7 cellular contexts compared by ENCODE assay signal in genomic region chr2:37767959-37768358, GRCh38.
DNase-seq lines count a peak whose midpoint lies in the region; ATAC-seq, FAIRE-seq and TF ChIP-seq lines count a peak whose summit lies in the region.
"Not testable (repeated sequence)": the region's sequence is repeated elsewhere in the genome, so short reads cannot be mapped to it uniquely, and the experiment has no call there.

No MANE protein-coding gene starts in this region.

- intact Hi-C loops in heart left ventricle (cut with DNase I) = not testable (repeated sequence)

- ATAC-seq in heart left ventricle = peak in 3 of 4 donors; percentile 43 to 62 (median 52)
- ATAC-seq in stimulated activated effector memory CD8-positive, alpha-beta T cell treated with anti-CD3 and anti-CD28 coated beads, Interleukin-12 subunit alpha, Interleukin-12 subunit beta, amount 100 ng/mL, for 72 hours = not testable (repeated sequence)

- peak; percentile 18 for FAIRE-seq in GM19239 (lab: Jason Lieb, UNC)

- H4K20me1 ChIP-seq in SK-N-SH (ENCODE audit: insufficient read depth) = not testable (repeated sequence)

- H3K27me3 Mint-ChIP-seq in nephron progenitor cell (ENCODE audit: low read depth, poor library complexity) = not testable (repeated sequence)

- H3K4me3 ChIP-seq in NB4 (ENCODE audit: low read depth, low read length); cardiac fibroblast (replicated peaks in 1 of 2; ENCODE audit: low read depth in 2 of 2, low read length in 2 of 2); heart left ventricle: not testable (repeated sequence)
- peak overlapping the region in 1 of 2 experiments; percentile 13; a peak in 2 of 4 replicates for H3K4me3 ChIP-seq in SK-N-SH (ENCODE audit: low read depth in 2 of 2, low read length in 1 of 2)

- peaks cover 44% of the 10 kb centered on the region for H3K4me1 Mint-ChIP-seq in nephron progenitor cell
- H3K4me1 Mint-ChIP-seq in stimulated activated effector memory CD8-positive, alpha-beta T cell treated with anti-CD3 and anti-CD28 coated beads, Interleukin-12 subunit alpha, Interleukin-12 subunit beta, amount 100 ng/mL, for 72 hours = not testable (repeated sequence)

- H3K36me3 Mint-ChIP-seq in nephron progenitor cell (ENCODE audit: low read depth); stimulated activated effector memory CD8-positive, alpha-beta T cell treated with anti-CD3 and anti-CD28 coated beads, Interleukin-12 subunit alpha, Interleukin-12 subunit beta, amount 100 ng/mL, for 72 hours: not testable (repeated sequence)

- CTCF ChIA-PET in SK-N-SH (lab: Yijun Ruan, JAX) = not testable (repeated sequence)

- 18% methylated on average over 1 of the region's 1 CpG for WGBS in SK-N-SH (ENCODE audit: low lambda C conversion rate)
- 14 to 37% (median 17%) methylated on average over 1 of the region's 1 CpG for WGBS in heart left ventricle, 4 donors

- not testable (repeated sequence) for H2AFZ ChIP-seq in SK-N-SH (ENCODE audit: low read depth)

- peak overlapping the region; percentile 24; the same call in 1 of the 2 replicates for H3K9ac ChIP-seq in SK-N-SH

- TF ChIP-seq EP300 in SK-N-SH (IDR thresholded peaks at IDR 0.05; ENCODE audit: borderline replicate concordance in 1 of 2, low read depth in 1 of 2, low read length in 1 of 2) = not testable (repeated sequence)

- H3K27ac ChIP-seq in SK-N-SH (ENCODE audit: low read depth in 2 of 2, low read length in 1 of 2) (peak overlapping the region; percentile 77 to 92), heart left ventricle (peak overlapping the region in 8 of 12 donors; percentile 28 to 66 (median 60))

- not testable (repeated sequence) for H3K9me2 ChIP-seq in SK-N-SH

- peaks cover 17% of the 10 kb centered on the region for H3K9me3 Mint-ChIP-seq in nephron progenitor cell
- not testable (repeated sequence) for H3K9me3 Mint-ChIP-seq in stimulated activated effector memory CD8-positive, alpha-beta T cell treated with anti-CD3 and anti-CD28 coated beads, Interleukin-12 subunit alpha, Interleukin-12 subunit beta, amount 100 ng/mL, for 72 hours

- peak overlapping the region; percentile 4 for H3K27ac Mint-ChIP-seq in nephron progenitor cell
- H3K27ac Mint-ChIP-seq in stimulated activated effector memory CD8-positive, alpha-beta T cell treated with anti-CD3 and anti-CD28 coated beads, Interleukin-12 subunit alpha, Interleukin-12 subunit beta, amount 100 ng/mL, for 72 hours = peak overlapping the region; percentile 27

- not testable (repeated sequence) for TF ChIP-seq POLR2A in NB4 (IDR thresholded peaks at IDR 0.05; ENCODE audit: extremely low read depth, insufficient read length); heart left ventricle (IDR thresholded peaks at IDR 0.05)

- H3K4me2 ChIP-seq in SK-N-SH = peak overlapping the region; percentile 43

- not testable (repeated sequence) for TF ChIP-seq CTCF in NB4 (IDR thresholded peaks at IDR 0.05; ENCODE audit: low read depth, low read length); SK-N-SH (IDR thresholded peaks at IDR 0.05); cardiac fibroblast (IDR thresholded peaks at IDR 0.05; ENCODE audit: low read depth, low read length); heart left ventricle (IDR thresholded peaks at IDR 0.05); nephron progenitor cell (IDR thresholded peaks at IDR 0.05)

- H3K27me3 ChIP-seq in SK-N-SH (ENCODE audit: insufficient read depth); heart left ventricle: not testable (repeated sequence)

- not testable (repeated sequence) for H3K9me3 ChIP-seq in SK-N-SH, heart left ventricle

- H3K36me3 ChIP-seq in SK-N-SH (replicated peaks in 1 of 2; ENCODE audit: control insufficient read depth in 1 of 2, insufficient read depth in 2 of 2, low read length in 1 of 2); heart left ventricle: not testable (repeated sequence)

- DNase-seq in GM19239 (ENCODE audit: insufficient read length, low spot score); SK-N-SH; heart left ventricle; nephron progenitor cell; stimulated activated effector memory CD8-positive, alpha-beta T cell treated with anti-CD3 and anti-CD28 coated beads, Interleukin-12 subunit alpha, Interleukin-12 subunit beta, amount 100 ng/mL, for 72 hours (ENCODE audit: low spot score in 2 of 2): not testable (repeated sequence)
- DNase-seq in NB4 (ENCODE audit: low read depth) (peak; percentile 51), cardiac fibroblast (ENCODE audit: low read depth in 2 of 2) (peak; percentile 57 to 66)

- H3F3A ChIP-seq in SK-N-SH (replicated peaks; ENCODE audit: insufficient read depth) = peaks cover 59% of the 10 kb centered on the region

- TF ChIP-seq RAD21 in SK-N-SH (IDR thresholded peaks at IDR 0.05; ENCODE audit: low read length) = not testable (repeated sequence)

- not testable (repeated sequence) for H3K79me2 ChIP-seq in SK-N-SH (ENCODE audit: insufficient read depth)

- H3K4me3 Mint-ChIP-seq in nephron progenitor cell; stimulated activated effector memory CD8-positive, alpha-beta T cell treated with anti-CD3 and anti-CD28 coated beads, Interleukin-12 subunit alpha, Interleukin-12 subunit beta, amount 100 ng/mL, for 72 hours: not testable (repeated sequence)

- POLR2A ChIA-PET in SK-N-SH (lab: Yijun Ruan, JAX) = not testable (repeated sequence)

- H3K4me1 ChIP-seq in SK-N-SH (ENCODE audit: control insufficient read depth in 1 of 2, insufficient read depth in 2 of 2, low read depth in 1 of 2, low read length in 1 of 2) = peaks cover 13 to 58% of the 10 kb centered on the region in 2 experiments
- peaks cover 0 to 55% (median 11%) of the 10 kb centered on the region in 12 donors for H3K4me1 ChIP-seq in heart left ventricle
